ENCODE assay signal across 8 cellular contexts in genomic region chr1:6600410-6601048, GRCh38.
DNase-seq lines count a peak whose midpoint lies in the region; ATAC-seq and TF ChIP-seq lines count a peak whose summit lies in the region.

No MANE protein-coding gene starts in this region.

- peak overlapping the region; percentile 95 for H3K4me3 ChIP-seq in LNCaP clone FGC (ENCODE audit: low read depth, low read length)
- H3K4me3 ChIP-seq in muscle layer of duodenum (ENCODE audit: low read depth in 1 of 2, low read length in 2 of 2) = peak overlapping the region; percentile 86 to 99

- H3K27ac ChIP-seq in cingulate gyrus (ENCODE audit: low read depth, low read length) (peak overlapping the region; percentile 95), muscle layer of duodenum (ENCODE audit: low read length) (peak overlapping the region; percentile 88)

- ATAC-seq in HG02763 (IDR thresholded peaks at IDR 0.05; ENCODE audit: unreplicated experiment) (no peak), GM18909 (IDR thresholded peaks at IDR 0.05; ENCODE audit: poor library complexity, unreplicated experiment) (no peak)

- H3K36me3 ChIP-seq in ES-I3 (ENCODE audit: insufficient read depth, low read length) = no peaks in the 10 kb centered on the region; the same call in none of the 2 replicates
- H3K36me3 ChIP-seq in muscle layer of duodenum (ENCODE audit: control insufficient read depth in 1 of 2, insufficient read depth in 2 of 2, low read length in 2 of 2) = peaks cover 16 to 59% of the 10 kb centered on the region in 2 donors

- DNase-seq in LNCaP clone FGC (ENCODE audit: low read depth) = no peak
- no peak for DNase-seq in stimulated activated CD4-positive, alpha-beta T cell treated with anti-CD3 and anti-CD28 coated beads, Interleukin-4, amount 100 ng/mL, for 1 hour
- no peak for DNase-seq in stimulated activated CD4-positive, alpha-beta T cell treated with anti-CD3 and anti-CD28 coated beads, Interleukin-2, amount 100 ng/mL, for 48 hours

- TF ChIP-seq CTCF in LNCaP clone FGC (IDR thresholded peaks at IDR 0.05; ENCODE audit: control insufficient read depth, extremely low read depth, insufficient read depth) = no peak

- H3K27me3 ChIP-seq in muscle layer of duodenum (ENCODE audit: low read depth, low read length) = no peaks in the 10 kb centered on the region

- peak overlapping the region; percentile 92 for H3K9ac ChIP-seq in ES-I3 (ENCODE audit: low read depth, low read length)

- H3K9me3 ChIP-seq in ES-I3 (ENCODE audit: control insufficient read depth, insufficient read depth, low read length) = no peaks in the 10 kb centered on the region
- H3K9me3 ChIP-seq in muscle layer of duodenum (ENCODE audit: control insufficient read depth in 1 of 2, low read length in 2 of 2) = no peaks in the 10 kb centered on the region

- H3K4me1 ChIP-seq in ES-I3 (ENCODE audit: insufficient read depth, low read length) = no peaks in the 10 kb centered on the region
- H3K4me1 ChIP-seq in muscle layer of duodenum (ENCODE audit: control insufficient read depth in 1 of 2, insufficient read depth in 2 of 2, low read length in 2 of 2) = peaks cover 21 to 63% of the 10 kb centered on the region in 2 donors
